Comparison of ENCODE assay signal across 8 cellular contexts in genomic region chr1:89552481-89553194, GRCh38. TPM values are rescaled to one million over a fixed set of nuclear protein-coding genes. Genes with fewer than 3 reads are reported as not detected.
DNase-seq lines count a peak whose midpoint lies in the region; ATAC-seq, FAIRE-seq and TF ChIP-seq lines count a peak whose summit lies in the region.

No MANE protein-coding gene starts in this region.

- no peaks in the 10 kb centered on the region for H3K9me3 Mint-ChIP-seq in HFFc6
- H3K9me3 Mint-ChIP-seq in neural progenitor cell, result no peaks in the 10 kb centered on the region

- H3K9ac ChIP-seq in neuronal stem cell (ENCODE audit: low read depth, low read length, poor library complexity) (no peak overlapping the region), neural progenitor cell (no peak overlapping the region)

- H4K20me1 ChIP-seq in neural progenitor cell (ENCODE audit: low read depth), result peaks cover 7% of the 10 kb centered on the region

- H3F3A ChIP-seq in neural progenitor cell (ENCODE audit: low read depth), result no peaks in the 10 kb centered on the region

- H3K4me3 ChIP-seq in A549 (no peak overlapping the region), neuronal stem cell (ENCODE audit: low read length in 2 of 2) (no peak overlapping the region), neural progenitor cell (no peak overlapping the region)

- peak overlapping the region in 1 of 2 experiments; percentile 31; a peak in 1 of 6 replicates for H3K27ac ChIP-seq in A549
- no peak overlapping the region for H3K27ac ChIP-seq in neuronal stem cell (replicated peaks; ENCODE audit: low read length)
- no peak overlapping the region for H3K27ac ChIP-seq in neural progenitor cell

- no peak overlapping the region for H4K8ac ChIP-seq in neuronal stem cell (ENCODE audit: low read depth, low read length)

- H3K36me3 Mint-ChIP-seq in HFFc6 (ENCODE audit: low read depth) (no peaks in the 10 kb centered on the region), neural progenitor cell (peaks cover 10% of the 10 kb centered on the region)

- no peaks in the 10 kb centered on the region for H3K79me1 ChIP-seq in neuronal stem cell (ENCODE audit: low read depth, low read length)

- no peak for ATAC-seq in A549
- ATAC-seq in GM18520 (IDR thresholded peaks at IDR 0.05; ENCODE audit: unreplicated experiment), result peak; percentile 43
- ATAC-seq in HG03039 (IDR thresholded peaks at IDR 0.05; ENCODE audit: unreplicated experiment), result peak; percentile 70

- no peak overlapping the region for H3K14ac ChIP-seq in neuronal stem cell (ENCODE audit: low read length)

- no peak overlapping the region for H2BK5ac ChIP-seq in neuronal stem cell (ENCODE audit: low read length)

- H3K4me1 Mint-ChIP-seq in HFFc6 (ENCODE audit: low read depth) (no peaks in the 10 kb centered on the region), neural progenitor cell (peaks cover 13% of the 10 kb centered on the region)

- H3K4me2 ChIP-seq in A549, result peak overlapping the region; percentile 68
- H3K4me2 ChIP-seq in neuronal stem cell (ENCODE audit: insufficient read depth, low read length, poor library complexity, severe bottlenecking), result no peak overlapping the region
- no peak overlapping the region for H3K4me2 ChIP-seq in neural progenitor cell

- no peak overlapping the region for H3K4ac ChIP-seq in neuronal stem cell (ENCODE audit: low read length)

- TF ChIP-seq EP300 in A549 (IDR thresholded peaks at IDR 0.05), result no peak

- H3K79me2 ChIP-seq in neural progenitor cell (ENCODE audit: low read depth), result peaks cover 68% of the 10 kb centered on the region

- 40% methylated on average over 2 of the region's 2 CpGs for WGBS in A549 (ENCODE audit: missing lambda C conversion rate)
- no CpG with 5 or more reads among the region's 2 CpGs for WGBS in neuronal stem cell (ENCODE audit: extremely low coverage in 2 of 2, insufficient read length in 2 of 2, insufficient replicate concordance in 1 of 2), 2 donors

- no peak overlapping the region for H2AK5ac ChIP-seq in neuronal stem cell (ENCODE audit: low read depth, low read length)

- CTCF ChIA-PET in A549 (lab: Yijun Ruan, JAX), result no interaction called here

- H3K4me3 Mint-ChIP-seq in HFFc6 (no peak overlapping the region), neural progenitor cell (no peak overlapping the region)

- H3K36me3 ChIP-seq in neuronal stem cell (replicated peaks in 1 of 2; ENCODE audit: control insufficient read depth in 2 of 2, insufficient read depth in 2 of 2, low read length in 2 of 2) (no peaks in the 10 kb centered on the region), neural progenitor cell (no peaks in the 10 kb centered on the region)

- no peak overlapping the region for H3K23ac ChIP-seq in neuronal stem cell (ENCODE audit: low read depth, low read length, poor library complexity)

- no peak overlapping the region for H2BK15ac ChIP-seq in neuronal stem cell (ENCODE audit: low read length)

- H3K27me3 Mint-ChIP-seq in HFFc6 (ENCODE audit: insufficient read depth), result peaks cover 6% of the 10 kb centered on the region; the same call in 1 of the 2 replicates
- no peaks in the 10 kb centered on the region for H3K27me3 Mint-ChIP-seq in neural progenitor cell (ENCODE audit: insufficient read depth, low read depth)

- DNase-seq in A549 (ENCODE audit: low read depth in 1 of 2, low spot score in 1 of 2) (no peak), NCI-H526 (lab: John Stamatoyannopoulos, UW) (peak; percentile 89 to 94), neuronal stem cell (ENCODE audit: low spot score) (no peak), HFFc6 (no peak), neural progenitor cell (ENCODE audit: low spot score) (no peak)

- TF ChIP-seq CTCF in A549 (IDR thresholded peaks at IDR 0.05), result no peak
- TF ChIP-seq CTCF in HFFc6 (IDR thresholded peaks at IDR 0.05), result no peak
- no peak for TF ChIP-seq CTCF in neural progenitor cell (IDR thresholded peaks at IDR 0.05)

- no peak for TF ChIP-seq RAD21 in A549 (conservative IDR thresholded peaks at IDR 0.05 in 1 of 2, IDR thresholded peaks at IDR 0.05 in 1 of 2)

- H3K27me3 ChIP-seq in neuronal stem cell (ENCODE audit: control insufficient read depth in 3 of 3, insufficient read depth in 3 of 3, low read depth in 1 of 3, low read length in 3 of 3) (no peaks in the 10 kb centered on the region), neural progenitor cell (no peaks in the 10 kb centered on the region)

- H2BK12ac ChIP-seq in neuronal stem cell (ENCODE audit: low read length), result no peak overlapping the region

- H3K27ac Mint-ChIP-seq in HFFc6, result no peak overlapping the region
- H3K27ac Mint-ChIP-seq in neural progenitor cell, result no peak overlapping the region

- no peak for TF ChIP-seq POLR2A in A549 (IDR thresholded peaks at IDR 0.05; ENCODE audit: low read length)

- H2BK120ac ChIP-seq in neuronal stem cell (ENCODE audit: low read depth, low read length), result no peak overlapping the region

- H3K9me3 ChIP-seq in A549 (no peaks in the 10 kb centered on the region), neuronal stem cell (replicated peaks in 1 of 2; ENCODE audit: control insufficient read depth in 2 of 2, insufficient read depth in 1 of 2, low read depth in 1 of 2, low read length in 2 of 2) (no peaks in the 10 kb centered on the region), neural progenitor cell (ENCODE audit: low read depth) (no peaks in the 10 kb centered on the region)

- FAIRE-seq in A549 (lab: Jason Lieb, UNC) (no peak), colon (lab: Jason Lieb, UNC) (peak; percentile 93)

- POLR2A ChIA-PET in A549 (lab: Yijun Ruan, JAX), result no interaction called here

- H2AFZ ChIP-seq in neuronal stem cell (ENCODE audit: low read length) (peak overlapping the region; percentile 42), neural progenitor cell (replicated peaks) (no peak overlapping the region)

- H3K18ac ChIP-seq in neuronal stem cell (ENCODE audit: low read length), result no peak overlapping the region

- H3K4me1 ChIP-seq in A549 (peaks cover 19% of the 10 kb centered on the region; the same call in 2 of the 3 replicates), neuronal stem cell (ENCODE audit: control insufficient read depth in 2 of 2, insufficient read depth in 1 of 2, low read depth in 1 of 2, low read length in 2 of 2) (peaks cover 3 to 6% of the 10 kb centered on the region in 2 donors), neural progenitor cell (no peaks in the 10 kb centered on the region)

- H4K91ac ChIP-seq in neuronal stem cell (ENCODE audit: low read depth, low read length, poor library complexity), result no peak overlapping the region

TF ChIP-seq in A549, 52 proteins besides CTCF, POLR2A, EP300 and RAD21 (continues in another document):
- TF ChIP-seq TP53 (CRISPR knock-in tag; IDR thresholded peaks at IDR 0.05), result no peak
- TF ChIP-seq, protein P1, sequence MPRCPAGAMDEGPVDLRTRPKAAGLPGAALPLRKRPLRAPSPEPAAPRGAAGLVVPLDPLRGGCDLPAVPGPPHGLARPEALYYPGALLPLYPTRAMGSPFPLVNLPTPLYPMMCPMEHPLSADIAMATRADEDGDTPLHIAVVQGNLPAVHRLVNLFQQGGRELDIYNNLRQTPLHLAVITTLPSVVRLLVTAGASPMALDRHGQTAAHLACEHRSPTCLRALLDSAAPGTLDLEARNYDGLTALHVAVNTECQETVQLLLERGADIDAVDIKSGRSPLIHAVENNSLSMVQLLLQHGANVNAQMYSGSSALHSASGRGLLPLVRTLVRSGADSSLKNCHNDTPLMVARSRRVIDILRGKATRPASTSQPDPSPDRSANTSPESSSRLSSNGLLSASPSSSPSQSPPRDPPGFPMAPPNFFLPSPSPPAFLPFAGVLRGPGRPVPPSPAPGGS (IDR thresholded peaks at IDR 0.05), result no peak
- TF ChIP-seq CBX2 (IDR thresholded peaks at IDR 0.05; ENCODE audit: borderline replicate concordance, low read depth), result no peak
- no peak for TF ChIP-seq ZFP36 (IDR thresholded peaks at IDR 0.05; ENCODE audit: borderline replicate concordance, partially characterized antibody)
- no peak for TF ChIP-seq HEYL (CRISPR knock-in tag; IDR thresholded peaks at IDR 0.05)
- TF ChIP-seq EHF (CRISPR knock-in tag; IDR thresholded peaks at IDR 0.05), result no peak
- TF ChIP-seq HDAC2 (IDR thresholded peaks at IDR 0.05), result no peak
- TF ChIP-seq TFCP2L1 (CRISPR knock-in tag; IDR thresholded peaks at IDR 0.05), result no peak
- TF ChIP-seq FOSB (CRISPR knock-in tag; IDR thresholded peaks at IDR 0.05), result no peak
- TF ChIP-seq, protein P2, sequence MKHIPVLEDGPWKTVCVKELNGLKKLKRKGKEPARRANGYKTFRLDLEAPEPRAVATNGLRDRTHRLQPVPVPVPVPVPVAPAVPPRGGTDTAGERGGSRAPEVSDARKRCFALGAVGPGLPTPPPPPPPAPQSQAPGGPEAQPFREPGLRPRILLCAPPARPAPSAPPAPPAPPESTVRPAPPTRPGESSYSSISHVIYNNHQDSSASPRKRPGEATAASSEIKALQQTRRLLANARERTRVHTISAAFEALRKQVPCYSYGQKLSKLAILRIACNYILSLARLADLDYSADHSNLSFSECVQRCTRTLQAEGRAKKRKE (CRISPR knock-in tag; IDR thresholded peaks at IDR 0.05; ENCODE audit: low read depth), result no peak

RNA-seq across cellular contexts. Expression of gene LRRC8B, which starts 28.0 kb away (rescaled TPM):
- polyA plus RNA-seq in A549 (2011; rRNA removed) (10.3 and 11.1 TPM in 2 replicates), A549 (2017; fragmentation: RNase III; extraction: RNeasy Plus Mini Kit Qiagen cat#74134 plus additional on column Dnase treatment) (3.2 to 3.3 TPM (median 3.2 TPM) in 3 replicates)
- 2.5 and 3.9 TPM in 2 replicates for polyA plus RNA-seq in A549 (2012; cell fraction: cytosol; rRNA removed)
- 2.1 and 2.7 TPM in 2 replicates for polyA plus RNA-seq in A549 (2012; cell fraction: nucleus; rRNA removed)
- 23.4 and 29.1 TPM in 2 replicates for polyA minus RNA-seq in A549 (2011; rRNA and poly(A)+ RNA removed)
- 14.1 TPM for polyA plus RNA-seq in neuronal stem cell (2013, experiment 1 of 2)
- polyA plus RNA-seq in neuronal stem cell (2013, experiment 2 of 2), result 15.2 TPM
- total RNA-seq in HFFc6 (2021; fragmentation: NEBNext Ultra II Directional; extraction: Animal tissue kit (Norgen Biotek cat#: 25700)), result under 1 TPM; 0.07 to 0.57 (median 0.15) TPM
- 28.4 and 37.3 TPM in 2 replicates for total RNA-seq in neural progenitor cell (ENCODE audit: low replicate concordance)

Comparison
In these comparisons a context has a peak if more than half of its experiments do, and no peak if none do; other contexts are left out.
1. ATAC-seq: peak in GM18520 (single experiment) and HG03039 (single experiment); none in A549 (0 of 2).
2. DNase-seq: peak in NCI-H526 (2 of 2); none in A549 (0 of 2), neuronal stem cell (single experiment), HFFc6 (single experiment) and neural progenitor cell (single experiment).
3. RNA of gene LRRC8B, which starts 28.0 kb away (total RNA-seq): 28.4 to 37.3 TPM in neural progenitor cell; 0.07 to 0.57 TPM in HFFc6; every median in the first group is over 10 times any median in the second.